In genomic region chr9:97889941-97890557, GRCh38 we compare ENCODE assay signal across 10 cellular contexts. TPM values are rescaled to one million over a fixed set of nuclear protein-coding genes. Genes with fewer than 3 reads are reported as not detected.
DNase-seq lines count a peak whose midpoint lies in the region; ATAC-seq, FAIRE-seq and TF ChIP-seq lines count a peak whose summit lies in the region.
"Had no signal": no experiment of that assay in that cellular context is flagged by ENCODE, and none has a peak within 500 bp of the region (broad histone marks: within the 10 kb centered on the region; RNA-seq: fewer than 3 reads in every experiment).

No MANE protein-coding gene starts in this region.

- peaks cover 8% of the 10 kb centered on the region for H3K4me1 Mint-ChIP-seq in CD8-positive, alpha-beta T cell (ENCODE audit: low read depth)
- H3K4me1 Mint-ChIP-seq in activated CD4-positive, alpha-beta memory T cell treated with anti-CD3 and anti-CD28 coated beads, Interleukin-2, amount 10 ng/mL, durations not matched to agents 7 days and 5 days, result peaks cover 4% of the 10 kb centered on the region

- peak; percentile 84 for TF ChIP-seq CTCF in CD8-positive, alpha-beta T cell (IDR thresholded peaks at IDR 0.05)

- no peak for TF ChIP-seq POLR2A in erythroblast (IDR thresholded peaks at IDR 0.05; ENCODE audit: low read length)

- no peaks in the 10 kb centered on the region for H3K27me3 ChIP-seq in CD8-positive, alpha-beta T cell (ENCODE audit: insufficient read depth, low read length)
- H3K27me3 ChIP-seq in small intestine (ENCODE audit: control insufficient read depth in 2 of 2, insufficient read depth in 2 of 2, low read length in 2 of 2), result no peaks in the 10 kb centered on the region

- H3K27ac ChIP-seq in CD8-positive, alpha-beta T cell (ENCODE audit: low read depth, low read length), result no peak overlapping the region
- H3K27ac ChIP-seq in small intestine (ENCODE audit: low read depth in 1 of 2, low read length in 1 of 2), result no peak overlapping the region

- peak; percentile 77 for ATAC-seq in CD8-positive, alpha-beta T cell
- ATAC-seq in GM21786 (IDR thresholded peaks at IDR 0.05; ENCODE audit: unreplicated experiment), result no peak

- DNase-seq in CD8-positive, alpha-beta T cell, result peak; percentile 44 to 77 (median 64)
- DNase-seq in HuH-7 (ENCODE audit: low spot score) (peak; percentile 77), erythroblast (lab: John Stamatoyannopoulos, UW) (peak; percentile 34 to 65), small intestine (peak; percentile 25), NCI-H1930 (lab: John Stamatoyannopoulos, UW) (no peak), SK-N-DZ (ENCODE audit: low spot score) (no peak)
- peak; percentile 75 for DNase-seq in activated CD4-positive, alpha-beta memory T cell treated with anti-CD3 and anti-CD28 coated beads, Interleukin-2, amount 10 ng/mL, durations not matched to agents 7 days and 5 days
- DNase-seq: naive B cell had no signal

- no peaks in the 10 kb centered on the region for H3K9me3 Mint-ChIP-seq in CD8-positive, alpha-beta T cell
- H3K9me3 Mint-ChIP-seq in activated CD4-positive, alpha-beta memory T cell treated with anti-CD3 and anti-CD28 coated beads, Interleukin-2, amount 10 ng/mL, durations not matched to agents 7 days and 5 days, result no peaks in the 10 kb centered on the region

- H3K27ac Mint-ChIP-seq in CD8-positive, alpha-beta T cell, result peak overlapping the region; percentile 27
- no peak overlapping the region for H3K27ac Mint-ChIP-seq in activated CD4-positive, alpha-beta memory T cell treated with anti-CD3 and anti-CD28 coated beads, Interleukin-2, amount 10 ng/mL, durations not matched to agents 7 days and 5 days

- no peak overlapping the region for H3K4me3 ChIP-seq in CD8-positive, alpha-beta T cell (ENCODE audit: low read depth, low read length)
- H3K4me3 ChIP-seq in small intestine (ENCODE audit: low read depth in 1 of 2, low read length in 2 of 2), result no peak overlapping the region

- peaks cover 8% of the 10 kb centered on the region for H3K36me3 Mint-ChIP-seq in CD8-positive, alpha-beta T cell
- H3K36me3 Mint-ChIP-seq in activated CD4-positive, alpha-beta memory T cell treated with anti-CD3 and anti-CD28 coated beads, Interleukin-2, amount 10 ng/mL, durations not matched to agents 7 days and 5 days (ENCODE audit: low read depth), result peaks cover 4% of the 10 kb centered on the region

- WGBS in small intestine, 3 donors, result 54 to 66% (median 65%) methylated on average over 9 of the region's 9 CpGs

- H3K36me3 ChIP-seq in CD8-positive, alpha-beta T cell (ENCODE audit: insufficient read depth, low read length), result no peaks in the 10 kb centered on the region
- H3K36me3 ChIP-seq in small intestine (ENCODE audit: control insufficient read depth in 2 of 2, insufficient read depth in 2 of 2, low read length in 2 of 2), result no peaks in the 10 kb centered on the region

- FAIRE-seq in small intestine (lab: Jason Lieb, UNC), result no peak

- H3K4me3 Mint-ChIP-seq in CD8-positive, alpha-beta T cell, result no peak overlapping the region
- H3K4me3 Mint-ChIP-seq in activated CD4-positive, alpha-beta memory T cell treated with anti-CD3 and anti-CD28 coated beads, Interleukin-2, amount 10 ng/mL, durations not matched to agents 7 days and 5 days, result no peak overlapping the region
- H3K4me3 Mint-ChIP-seq: naive B cell had no signal

- intact Hi-C loops in CD8-positive, alpha-beta T cell (cut with DNase I, micrococcal nuclease), result loop anchor here (1.0 kb wide), 3 partner anchors 11 to 64 kb away; partner anchors contain the start of gene TRMO (in 1 of the 2)

- H3K27me3 Mint-ChIP-seq in CD8-positive, alpha-beta T cell (ENCODE audit: low read depth), result no peaks in the 10 kb centered on the region
- H3K27me3 Mint-ChIP-seq in activated CD4-positive, alpha-beta memory T cell treated with anti-CD3 and anti-CD28 coated beads, Interleukin-2, amount 10 ng/mL, durations not matched to agents 7 days and 5 days, result no peaks in the 10 kb centered on the region

- CTCF ChIA-PET in CD8-positive, alpha-beta T cell (lab: Charles Lee), result interaction anchor here (0.8 to 9.5 kb wide), 21 partner anchors 10 to 164 kb away, joined by 3 to 193 read pairs (median 4); partner anchors contain the start of gene TRMO
- CTCF ChIA-PET in activated CD4-positive, alpha-beta memory T cell treated with anti-CD3 and anti-CD28 coated beads, Interleukin-2, amount 10 ng/mL, durations not matched to agents 7 days and 5 days (lab: Charles Lee), result interaction anchor here (0.7 to 8.8 kb wide), 27 partner anchors 9 to 243 kb away, joined by 3 to 156 read pairs (median 3); partner anchors contain the start of genes TRMO and XPA

- POLR2A ChIA-PET in CD8-positive, alpha-beta T cell (lab: Charles Lee), result interaction anchor here (0.7 to 2.5 kb wide), 4 partner anchors 11 to 34 kb away, joined by 3 to 14 read pairs (median 5); partner anchors contain the start of gene TRMO
- POLR2A ChIA-PET in activated CD4-positive, alpha-beta memory T cell treated with anti-CD3 and anti-CD28 coated beads, Interleukin-2, amount 10 ng/mL, durations not matched to agents 7 days and 5 days (lab: Charles Lee), result interaction anchor here (1.0 to 2.4 kb wide), 5 partner anchors 11 to 34 kb away, joined by 3 to 15 read pairs (median 7); partner anchors contain the start of gene TRMO

- no peaks in the 10 kb centered on the region for H3K4me1 ChIP-seq in CD8-positive, alpha-beta T cell (ENCODE audit: insufficient read depth, low read length)
- no peaks in the 10 kb centered on the region for H3K4me1 ChIP-seq in small intestine (ENCODE audit: control insufficient read depth in 2 of 2, insufficient read depth in 1 of 2, low read depth in 1 of 2, low read length in 1 of 2)

- no peaks in the 10 kb centered on the region for H3K9me3 ChIP-seq in CD8-positive, alpha-beta T cell (ENCODE audit: low read length)
- no peaks in the 10 kb centered on the region for H3K9me3 ChIP-seq in small intestine (ENCODE audit: control insufficient read depth, low read depth)

RNA-seq across cellular contexts. Expression of gene TRMO, which starts 32.3 kb away (rescaled TPM):
- total RNA-seq in CD8-positive, alpha-beta T cell, result 10 to 100 TPM; 45.7 to 50.6 TPM
- 10 to 100 TPM; 25.4 to 27.4 TPM for total RNA-seq in activated CD4-positive, alpha-beta memory T cell treated with anti-CD3 and anti-CD28 coated beads, Interleukin-2, amount 10 ng/mL, durations not matched to agents 7 days and 5 days
- polyA plus RNA-seq in small intestine, result 10 to 100 TPM in 1 of 3 donors, 1 to 10 TPM in 2; 6.2 to 10.8 (median 9.2) TPM
- 9.6 and 10.0 TPM in 2 replicates for polyA plus RNA-seq in SK-N-DZ (2014; cell fraction: cytosol; rRNA removed)
- 11.6 and 13.8 TPM in 2 replicates for polyA plus RNA-seq in SK-N-DZ (2014; cell fraction: nucleus; rRNA removed)

RNA-seq across cellular contexts. Expression of gene FOXE1, which starts 37.0 kb away (rescaled TPM):
- under 1 TPM in 1 of 2 experiments, not detected in 1; 0.08 TPM for total RNA-seq in CD8-positive, alpha-beta T cell
- not detected for total RNA-seq in activated CD4-positive, alpha-beta memory T cell treated with anti-CD3 and anti-CD28 coated beads, Interleukin-2, amount 10 ng/mL, durations not matched to agents 7 days and 5 days
- polyA plus RNA-seq in small intestine, result not detected
- polyA plus RNA-seq in SK-N-DZ (2014; cell fraction: cytosol; rRNA removed), result 0.02 and 0.03 TPM in 2 replicates
- not detected in 2 replicates for polyA plus RNA-seq in SK-N-DZ (2014; cell fraction: nucleus; rRNA removed)
- total RNA-seq: HT1080 had no signal

RNA-seq across cellular contexts. Expression of gene HEMGN, which starts 47.9 kb away (rescaled TPM):
- total RNA-seq in CD8-positive, alpha-beta T cell, result under 1 TPM; 0.14 to 0.33 TPM
- under 1 TPM; 0.53 to 0.83 TPM for total RNA-seq in activated CD4-positive, alpha-beta memory T cell treated with anti-CD3 and anti-CD28 coated beads, Interleukin-2, amount 10 ng/mL, durations not matched to agents 7 days and 5 days
- under 1 TPM in 1 of 3 donors, not detected in 2; 0.03 TPM for polyA plus RNA-seq in small intestine
- polyA plus RNA-seq in SK-N-DZ (2014; cell fraction: cytosol; rRNA removed), result not detected in 2 replicates
- not detected in 2 replicates for polyA plus RNA-seq in SK-N-DZ (2014; cell fraction: nucleus; rRNA removed)
- total RNA-seq: HT1080 had no signal

Comparison
In these comparisons a context has a peak if more than half of its experiments do, and no peak if none do; other contexts are left out.
1. DNase-seq: peak in CD8-positive, alpha-beta T cell (7 of 7), HuH-7 (single experiment), activated CD4-positive, alpha-beta memory T cell treated with anti-CD3 and anti-CD28 coated beads, Interleukin-2, amount 10 ng/mL, durations not matched to agents 7 days and 5 days (single experiment), erythroblast (2 of 2) and small intestine (single experiment); none in NCI-H1930 (0 of 2) and SK-N-DZ (single experiment).